Comparison of ENCODE assay signal across 8 cellular contexts in the genomic region with DNA sequence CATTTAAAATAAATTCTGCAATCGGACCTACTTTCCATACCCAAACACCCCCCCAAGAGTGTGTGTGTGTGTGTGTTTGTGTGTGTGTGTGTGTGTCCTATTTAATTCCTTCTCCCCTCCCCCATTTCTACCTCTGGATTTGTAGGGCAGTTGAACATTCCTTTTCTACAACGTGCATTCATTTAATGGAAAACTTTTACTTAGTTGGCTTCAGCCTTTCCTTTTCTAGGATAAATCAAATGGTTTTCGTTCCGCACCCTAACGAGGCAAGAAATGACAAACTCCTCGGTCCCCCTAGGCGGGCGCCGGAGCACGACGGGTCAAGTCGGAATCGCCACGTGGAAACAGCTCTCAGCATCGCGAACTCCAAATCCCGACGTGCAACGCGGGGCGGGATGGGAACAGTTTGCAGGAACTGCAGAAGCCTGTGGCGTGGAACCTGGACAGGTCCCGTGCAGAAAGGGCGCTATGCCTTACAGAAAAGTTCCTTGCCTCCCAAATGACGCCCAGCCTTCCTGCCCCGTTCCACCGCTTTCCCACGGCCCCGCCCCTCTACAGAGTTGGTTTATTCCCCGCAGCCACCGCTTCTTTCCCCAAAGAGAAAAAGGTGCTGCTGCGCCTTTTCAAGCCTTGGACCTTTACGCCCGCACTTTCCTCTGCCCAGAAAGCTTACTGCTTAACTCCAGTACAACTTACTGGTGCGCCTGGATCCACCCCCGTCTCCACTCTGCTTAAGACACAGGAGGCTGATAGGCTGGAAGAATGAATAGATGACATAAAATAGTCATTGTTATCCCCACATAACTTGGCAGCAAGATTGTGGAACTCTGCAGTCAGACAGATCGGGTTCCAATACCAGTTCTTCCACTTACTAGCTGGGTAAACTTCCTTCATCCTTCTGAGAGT. TPM values are rescaled to one million over a fixed set of nuclear protein-coding genes. Genes with fewer than 3 reads are reported as not detected.
DNase-seq lines count a peak whose midpoint lies in the region; ATAC-seq and TF ChIP-seq lines count a peak whose summit lies in the region.

No MANE protein-coding gene starts in this region.

- peak overlapping the region; percentile 79 to 99 (median 95) for H3K27ac ChIP-seq in dorsolateral prefrontal cortex
- peak overlapping the region; percentile 79 to 88 for H3K27ac ChIP-seq in left lung

- DNase-seq in DMS53 treated with DMSO at 0.1 percent for 48 hours (lab: John Stamatoyannopoulos, UW; ENCODE audit: unreplicated experiment) (peak; percentile 67), NCI-H345 treated with DMSO at 0.1 percent for 48 hours (lab: John Stamatoyannopoulos, UW; ENCODE audit: unreplicated experiment) (peak; percentile 71), dorsolateral prefrontal cortex (peak; percentile 73 to 93 (median 89)), left lung (peak; percentile 90 to 95)
- DNase-seq in activated CD4-positive, alpha-beta T cell treated with anti-CD3 and anti-CD28 coated beads for 4 hours, result peak; percentile 40 to 50
- DNase-seq in stimulated activated CD4-positive, alpha-beta T cell treated with anti-CD3 and anti-CD28 coated beads, Interleukin-2, amount 100 ng/mL, for 24 hours, result peak; percentile 68 to 75

- peak; percentile 30 for ATAC-seq in HG02642 (IDR thresholded peaks at IDR 0.05; ENCODE audit: poor library complexity, unreplicated experiment)
- peak; percentile 81 for ATAC-seq in left lung
- no peak for ATAC-seq in HG02981 (IDR thresholded peaks at IDR 0.05; ENCODE audit: unreplicated experiment)

- peaks cover 9 to 29% of the 10 kb centered on the region in 2 donors for H3K4me1 ChIP-seq in left lung

- no peaks in the 10 kb centered on the region for H3K9me3 ChIP-seq in left lung

- intact Hi-C loops in dorsolateral prefrontal cortex (cut with DNase I), result loop anchor here (2.0 to 10.0 kb wide), 3 partner anchors 51 to 117 kb away; a partner anchor contains a TSS
- intact Hi-C loops in left lung (cut with DNase I), result no loop called here

- peaks cover 0 to 18% of the 10 kb centered on the region in 2 donors for H3K36me3 ChIP-seq in left lung

- peak overlapping the region; percentile 66 to 99 (median 94) for H3K4me3 ChIP-seq in dorsolateral prefrontal cortex
- peak overlapping the region; percentile 74 to 92 for H3K4me3 ChIP-seq in left lung

- peak in 24 of 56 donors; percentile 7 to 51 (median 23) for TF ChIP-seq CTCF in dorsolateral prefrontal cortex (IDR thresholded peaks at IDR 0.05 in 54 of 56, conservative IDR thresholded peaks at IDR 0.05 in 2 of 56; ENCODE audit: low read depth in 1 of 56, partially characterized antibody in 56 of 56)
- TF ChIP-seq CTCF in left lung (IDR thresholded peaks at IDR 0.05), result no peak

- H3K27me3 ChIP-seq in dorsolateral prefrontal cortex (no peaks in the 10 kb centered on the region), left lung (no peaks in the 10 kb centered on the region)

RNA-seq across cellular contexts. Expression of a gene that starts 1.1 kb away (rescaled TPM):
- total RNA-seq in dorsolateral prefrontal cortex (10 to 100 TPM; 35.0 to 63.0 (median 44.9) TPM), left lung (10 to 100 TPM; 32.2 to 44.5 TPM)

RNA-seq across cellular contexts. Expression of a gene that starts 21.1 kb away (rescaled TPM):
- 10 to 100 TPM; 48.6 to 82.7 (median 65.1) TPM for total RNA-seq in dorsolateral prefrontal cortex
- 10 to 100 TPM; 62.5 to 72.6 TPM for total RNA-seq in left lung

RNA-seq across cellular contexts. Expression of a gene that starts 37.2 kb away (rescaled TPM):
- total RNA-seq in dorsolateral prefrontal cortex (not detected), left lung (not detected)

RNA-seq across cellular contexts. Expression of a gene that starts 40.6 kb away (rescaled TPM):
- total RNA-seq in dorsolateral prefrontal cortex, result 100 to 1,000 TPM; 297 to 743 (median 543) TPM
- 100 to 1,000 TPM; 296 to 347 TPM for total RNA-seq in left lung

RNA-seq across cellular contexts. Expression of a gene that starts 51.9 kb away (rescaled TPM):
- total RNA-seq in dorsolateral prefrontal cortex (100 to 1,000 TPM in 54 of 120 experiments, 10 to 100 TPM in 66; 72.1 to 140 (median 98.1) TPM), left lung (10 to 100 TPM; 63.3 to 69.9 TPM)

Comparison
In these comparisons a context has a peak if more than half of its experiments do, and no peak if none do; other contexts are left out.
1. intact Hi-C loops: an anchor here in dorsolateral prefrontal cortex (2.0 to 10.0 kb wide); none called in left lung.